Comparison of ENCODE assay signal across 1 cellular context in genomic region chr19:35090160-35090794, GRCh38.
A peak's percentile ranks its signal among the peaks of the same experiment; 100 is the strongest.
TF ChIP-seq lines count a peak whose summit lies in the region.

No MANE protein-coding gene starts in this region.

TF ChIP-seq in HEK293, 187 proteins besides CTCF, POLR2A, EP300 and RAD21 (continued from another document):
- TF ChIP-seq ZNF488 (tag by site-specific recombination; IDR thresholded peaks at IDR 0.05) = no peak
- 0 out of 2 replicates have a peak, but pooled peaks have one; percentile 50 for TF ChIP-seq ZNF501 (tag by site-specific recombination; IDR thresholded peaks at IDR 0.05)
- no peak for TF ChIP-seq GLIS2 (tag by site-specific recombination; IDR thresholded peaks at IDR 0.05)
- 0 out of 2 replicates have a peak, but pooled peaks have one; percentile 28 for TF ChIP-seq EGR2 (tag by site-specific recombination; IDR thresholded peaks at IDR 0.05; ENCODE audit: low read depth)
- no peak for TF ChIP-seq ZNF394 (tag by site-specific recombination; IDR thresholded peaks at IDR 0.05; ENCODE audit: borderline replicate concordance)
- TF ChIP-seq ZNF837 (tag by site-specific recombination; IDR thresholded peaks at IDR 0.05) = no peak
- TF ChIP-seq ZNF350 (tag by site-specific recombination; IDR thresholded peaks at IDR 0.05) = no peak
- TF ChIP-seq ZNF701 (tag by site-specific recombination; IDR thresholded peaks at IDR 0.05) = no peak
- TF ChIP-seq ZNF76 (tag by site-specific recombination; IDR thresholded peaks at IDR 0.05; ENCODE audit: borderline replicate concordance, low read depth) = no peak; the same call in 1 of the 2 replicates
- TF ChIP-seq ZNF112 (tag by site-specific recombination; IDR thresholded peaks at IDR 0.05) = no peak
- no peak for TF ChIP-seq ZNF175 (tag by site-specific recombination; IDR thresholded peaks at IDR 0.05)
- TF ChIP-seq ZNF398 (tag by site-specific recombination; IDR thresholded peaks at IDR 0.05) = no peak
- no peak for TF ChIP-seq ZNF747 (tag by site-specific recombination; IDR thresholded peaks at IDR 0.05)
- no peak for TF ChIP-seq ZNF629 (tag by site-specific recombination; IDR thresholded peaks at IDR 0.05)
- peak; percentile 23; the same call in 1 of the 2 replicates for TF ChIP-seq ZBTB21 (tag by site-specific recombination; IDR thresholded peaks at IDR 0.05)
- no peak for TF ChIP-seq ZNF248 (tag by site-specific recombination; IDR thresholded peaks at IDR 0.05)
- TF ChIP-seq ZBTB44 (tag by site-specific recombination; IDR thresholded peaks at IDR 0.05) = no peak
- no peak for TF ChIP-seq ZBTB7A (tag by site-specific recombination; IDR thresholded peaks at IDR 0.05; ENCODE audit: low read depth)
- no peak for TF ChIP-seq RBAK (tag by site-specific recombination; IDR thresholded peaks at IDR 0.05)
- TF ChIP-seq ZNF221 (tag by site-specific recombination; IDR thresholded peaks at IDR 0.05; ENCODE audit: borderline replicate concordance) = no peak
TF ChIP-seq in HEK293: peak in this region for 19.
